Comparison of ENCODE assay signal across 1 cellular context in the genomic region with DNA sequence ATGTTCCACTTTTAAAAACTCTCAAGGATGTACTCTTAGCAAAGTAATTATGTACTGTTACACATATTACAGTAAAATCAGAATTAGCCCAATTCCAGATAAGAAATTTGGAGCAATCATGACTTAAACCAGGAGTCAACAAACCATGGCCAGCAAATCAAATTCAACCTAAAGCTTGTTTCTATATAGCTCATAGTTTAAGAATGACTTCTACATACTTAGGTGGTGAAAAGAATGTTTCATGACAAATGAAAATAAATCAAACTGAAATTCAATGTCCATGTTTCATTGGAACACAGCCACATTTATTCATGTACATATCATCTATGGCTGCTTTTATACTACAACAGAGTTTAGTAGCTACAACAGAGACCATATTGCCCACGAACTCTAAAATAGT.
TF ChIP-seq lines count a peak whose summit lies in the region.

No MANE protein-coding gene starts in this region.

TF ChIP-seq in SK-N-SH, 30 proteins besides CTCF, POLR2A, EP300 and RAD21:
- TF ChIP-seq, protein P1, sequence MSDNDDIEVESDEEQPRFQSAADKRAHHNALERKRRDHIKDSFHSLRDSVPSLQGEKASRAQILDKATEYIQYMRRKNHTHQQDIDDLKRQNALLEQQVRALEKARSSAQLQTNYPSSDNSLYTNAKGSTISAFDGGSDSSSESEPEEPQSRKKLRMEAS (IDR thresholded peaks at IDR 0.05; ENCODE audit: low read depth), result no peak
- TF ChIP-seq YY1 (IDR thresholded peaks at IDR 0.05; ENCODE audit: low read depth) (no peak), RFX5 (IDR thresholded peaks at IDR 0.05; ENCODE audit: low read length) (no peak), POLR2AphosphoS5 (IDR thresholded peaks at IDR 0.05; ENCODE audit: low read depth, low read length) (no peak), SMC3 (IDR thresholded peaks at IDR 0.05; ENCODE audit: low read depth, low read length) (no peak), NFIC (IDR thresholded peaks at IDR 0.05; ENCODE audit: borderline replicate concordance) (peak; percentile 38; the same call in 1 of the 2 replicates), MXI1 (IDR thresholded peaks at IDR 0.05; ENCODE audit: low read depth, low read length) (no peak), GATA2 (CRISPR knock-in tag; IDR thresholded peaks at IDR 0.05) (no peak), FOXJ3 (CRISPR knock-in tag; IDR thresholded peaks at IDR 0.05) (no peak), JUND (IDR thresholded peaks at IDR 0.05) (0 out of 2 replicates have a peak, but pooled peaks have one; percentile 38), CHD2 (IDR thresholded peaks at IDR 0.05; ENCODE audit: low read length, partially characterized antibody) (no peak), ELF1 (IDR thresholded peaks at IDR 0.05) (no peak)
- TF ChIP-seq, protein P2, sequence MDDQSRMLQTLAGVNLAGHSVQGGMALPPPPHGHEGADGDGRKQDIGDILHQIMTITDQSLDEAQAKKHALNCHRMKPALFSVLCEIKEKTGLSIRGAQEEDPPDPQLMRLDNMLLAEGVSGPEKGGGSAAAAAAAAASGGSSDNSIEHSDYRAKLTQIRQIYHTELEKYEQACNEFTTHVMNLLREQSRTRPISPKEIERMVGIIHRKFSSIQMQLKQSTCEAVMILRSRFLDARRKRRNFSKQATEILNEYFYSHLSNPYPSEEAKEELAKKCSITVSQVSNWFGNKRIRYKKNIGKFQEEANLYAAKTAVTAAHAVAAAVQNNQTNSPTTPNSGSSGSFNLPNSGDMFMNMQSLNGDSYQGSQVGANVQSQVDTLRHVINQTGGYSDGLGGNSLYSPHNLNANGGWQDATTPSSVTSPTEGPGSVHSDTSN (IDR thresholded peaks at IDR 0.05), result peak; percentile 72
- TF ChIP-seq, protein P3, sequence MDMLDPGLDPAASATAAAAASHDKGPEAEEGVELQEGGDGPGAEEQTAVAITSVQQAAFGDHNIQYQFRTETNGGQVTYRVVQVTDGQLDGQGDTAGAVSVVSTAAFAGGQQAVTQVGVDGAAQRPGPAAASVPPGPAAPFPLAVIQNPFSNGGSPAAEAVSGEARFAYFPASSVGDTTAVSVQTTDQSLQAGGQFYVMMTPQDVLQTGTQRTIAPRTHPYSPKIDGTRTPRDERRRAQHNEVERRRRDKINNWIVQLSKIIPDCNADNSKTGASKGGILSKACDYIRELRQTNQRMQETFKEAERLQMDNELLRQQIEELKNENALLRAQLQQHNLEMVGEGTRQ (IDR thresholded peaks at IDR 0.05; ENCODE audit: borderline replicate concordance, low read depth, low read length), result no peak
- TF ChIP-seq, protein P4, sequence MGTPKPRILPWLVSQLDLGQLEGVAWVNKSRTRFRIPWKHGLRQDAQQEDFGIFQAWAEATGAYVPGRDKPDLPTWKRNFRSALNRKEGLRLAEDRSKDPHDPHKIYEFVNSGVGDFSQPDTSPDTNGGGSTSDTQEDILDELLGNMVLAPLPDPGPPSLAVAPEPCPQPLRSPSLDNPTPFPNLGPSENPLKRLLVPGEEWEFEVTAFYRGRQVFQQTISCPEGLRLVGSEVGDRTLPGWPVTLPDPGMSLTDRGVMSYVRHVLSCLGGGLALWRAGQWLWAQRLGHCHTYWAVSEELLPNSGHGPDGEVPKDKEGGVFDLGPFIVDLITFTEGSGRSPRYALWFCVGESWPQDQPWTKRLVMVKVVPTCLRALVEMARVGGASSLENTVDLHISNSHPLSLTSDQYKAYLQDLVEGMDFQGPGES (IDR thresholded peaks at IDR 0.05; ENCODE audit: low read depth, low read length), result no peak
